In the genomic region with DNA sequence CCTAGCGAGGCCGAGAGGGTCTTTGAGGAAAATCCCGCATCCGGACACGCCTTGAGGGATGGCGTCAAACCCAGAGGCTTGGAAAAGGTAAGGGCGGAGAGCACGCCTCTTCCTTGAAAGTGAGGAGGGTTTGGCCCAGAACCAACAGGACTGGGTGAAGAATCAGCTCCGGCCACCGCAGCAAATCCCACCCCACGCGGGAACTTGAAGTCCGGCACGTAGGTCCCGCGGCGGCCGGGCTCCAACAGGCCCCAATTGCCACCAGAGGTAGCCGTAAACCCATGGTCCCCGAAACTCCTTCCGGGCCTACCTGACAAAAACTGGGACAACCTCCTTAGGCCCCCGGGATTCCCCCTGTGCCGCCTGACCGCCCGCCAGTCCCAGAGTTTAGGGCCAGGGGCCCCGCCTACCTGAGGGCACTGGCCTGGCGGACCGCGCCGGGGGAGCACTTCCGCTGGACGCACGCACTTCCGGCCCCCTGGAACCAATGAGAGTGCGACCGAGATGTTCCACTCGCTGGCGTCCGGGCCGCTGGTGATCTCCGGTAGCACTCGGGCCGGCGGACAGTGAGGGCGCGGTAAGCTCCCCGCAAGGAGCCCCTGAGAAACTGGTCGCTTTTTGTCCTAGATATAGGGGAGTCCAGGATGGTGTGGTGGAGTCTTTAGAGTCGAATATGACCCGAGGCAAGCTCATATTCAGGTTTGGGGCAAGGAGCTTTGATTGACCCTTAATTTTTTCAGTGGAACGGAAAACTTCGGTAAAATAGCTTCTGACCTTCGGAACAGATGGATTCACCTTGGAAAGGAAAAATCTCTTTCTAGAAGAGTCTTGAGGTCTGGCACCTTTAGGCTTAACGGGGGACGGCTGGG, we compare ENCODE assay signal across 1 cellular context.
A peak's percentile ranks its signal among the peaks of the same experiment; 100 is the strongest.
TF ChIP-seq lines count a peak whose summit lies in the region.

LZIC (minus strand) TSS at position 453 of the 869 bp plus-strand sequence. CDS start 6,772 bp downstream, outside the sequence.
NMNAT1 (plus strand) TSS at position 537 of the 869 bp plus-strand sequence. CDS start 28,599 bp downstream, outside the sequence.

TF ChIP-seq in HepG2, 621 proteins besides CTCF, POLR2A, EP300 and RAD21 (continued from another document and continues in another):
- TF ChIP-seq ZFP90 (CRISPR knock-in tag; IDR thresholded peaks at IDR 0.05; ENCODE audit: borderline replicate concordance) (peak; percentile 56; the same call in 1 of the 2 replicates), THAP11 (CRISPR knock-in tag; IDR thresholded peaks at IDR 0.05) (peak; percentile 96), EEA1 (CRISPR knock-in tag; IDR thresholded peaks at IDR 0.05; ENCODE audit: borderline replicate concordance) (peak; percentile 83; the same call in 1 of the 2 replicates), ZNF292 (CRISPR knock-in tag; IDR thresholded peaks at IDR 0.05; ENCODE audit: borderline replicate concordance, low read depth) (no peak), SETDB1 (CRISPR knock-in tag; IDR thresholded peaks at IDR 0.05; ENCODE audit: borderline replicate concordance) (no peak), FIP1L1 (IDR thresholded peaks at IDR 0.05; ENCODE audit: borderline replicate concordance, insufficient read depth, low read depth, low read length) (no peak), IKZF5 (CRISPR knock-in tag; IDR thresholded peaks at IDR 0.05) (peak; percentile 85), PAWR (CRISPR knock-in tag; IDR thresholded peaks at IDR 0.05; ENCODE audit: borderline replicate concordance) (no peak), NBN (conservative IDR thresholded peaks at IDR 0.05) (no peak), POLR2G (IDR thresholded peaks at IDR 0.05; ENCODE audit: low read depth, low read length) (peak; percentile 97), AKNA (CRISPR knock-in tag; IDR thresholded peaks at IDR 0.05; ENCODE audit: borderline replicate concordance) (no peak; the same call in 1 of the 2 replicates), ZNF567 (CRISPR knock-in tag; IDR thresholded peaks at IDR 0.05; ENCODE audit: borderline replicate concordance) (peak; percentile 80; the same call in 1 of the 2 replicates), KDM5B (CRISPR knock-in tag; IDR thresholded peaks at IDR 0.05; ENCODE audit: borderline replicate concordance) (peak; percentile 83; the same call in 1 of the 2 replicates), SOX13 (IDR thresholded peaks at IDR 0.05) (peak; percentile 41; the same call in 1 of the 2 replicates), SOX13 (CRISPR knock-in tag; conservative IDR thresholded peaks at IDR 0.05 in 1 of 2, IDR thresholded peaks at IDR 0.05 in 1 of 2) (peak in 1 of 2 experiments; percentile 69; a peak in 2 of 4 replicates), GPN1 (CRISPR knock-in tag; IDR thresholded peaks at IDR 0.05; ENCODE audit: borderline replicate concordance) (no peak), RARG (CRISPR knock-in tag; IDR thresholded peaks at IDR 0.05; ENCODE audit: low read depth) (0 out of 2 replicates have a peak, but pooled peaks have one; percentile 51), NFE2 (CRISPR knock-in tag; IDR thresholded peaks at IDR 0.05) (no peak), HNRNPL (IDR thresholded peaks at IDR 0.05; ENCODE audit: low read depth, low read length) (no peak), ZBTB3 (CRISPR knock-in tag; IDR thresholded peaks at IDR 0.05; ENCODE audit: borderline replicate concordance, low read depth) (0 out of 2 replicates have a peak, but pooled peaks have one; percentile 49), ZNF570 (CRISPR knock-in tag; IDR thresholded peaks at IDR 0.05; ENCODE audit: borderline replicate concordance) (no peak), ZNF557 (CRISPR knock-in tag; IDR thresholded peaks at IDR 0.05) (no peak), ZNF646 (CRISPR knock-in tag; IDR thresholded peaks at IDR 0.05) (peak; percentile 9; the same call in 1 of the 2 replicates), ARID2 (CRISPR knock-in tag; IDR thresholded peaks at IDR 0.05; ENCODE audit: borderline replicate concordance) (no peak), NR2F2 (IDR thresholded peaks at IDR 0.05; ENCODE audit: borderline replicate concordance, low read depth) (no peak; the same call in 1 of the 2 replicates), NFKBIZ (CRISPR knock-in tag; IDR thresholded peaks at IDR 0.05) (no peak; the same call in 1 of the 2 replicates), ZNF678 (CRISPR knock-in tag; IDR thresholded peaks at IDR 0.05) (peak; percentile 28; the same call in 1 of the 2 replicates), KLF6 (CRISPR knock-in tag; IDR thresholded peaks at IDR 0.05) (peak; percentile 92), HMGA1 (CRISPR knock-in tag; conservative IDR thresholded peaks at IDR 0.05) (no peak), MYC (CRISPR knock-in tag; IDR thresholded peaks at IDR 0.05; ENCODE audit: borderline replicate concordance) (peak; percentile 84; the same call in 1 of the 2 replicates), ZNF619 (CRISPR knock-in tag; IDR thresholded peaks at IDR 0.05) (peak; percentile 67; the same call in 1 of the 2 replicates), NFE2L1 (CRISPR knock-in tag; IDR thresholded peaks at IDR 0.05; ENCODE audit: borderline replicate concordance) (no peak), ZNF75D (CRISPR knock-in tag; IDR thresholded peaks at IDR 0.05; ENCODE audit: borderline replicate concordance) (no peak; the same call in 1 of the 2 replicates), ZNF251 (CRISPR knock-in tag; IDR thresholded peaks at IDR 0.05) (no peak), FOXC1 (CRISPR knock-in tag; IDR thresholded peaks at IDR 0.05; ENCODE audit: borderline replicate concordance) (peak; percentile 92; the same call in 1 of the 2 replicates), ZNF34 (CRISPR knock-in tag; IDR thresholded peaks at IDR 0.05; ENCODE audit: borderline replicate concordance) (0 out of 2 replicates have a peak, but pooled peaks have one; percentile 65), MATR3 (CRISPR knock-in tag; IDR thresholded peaks at IDR 0.05) (no peak)
- TF ChIP-seq, protein P1, sequence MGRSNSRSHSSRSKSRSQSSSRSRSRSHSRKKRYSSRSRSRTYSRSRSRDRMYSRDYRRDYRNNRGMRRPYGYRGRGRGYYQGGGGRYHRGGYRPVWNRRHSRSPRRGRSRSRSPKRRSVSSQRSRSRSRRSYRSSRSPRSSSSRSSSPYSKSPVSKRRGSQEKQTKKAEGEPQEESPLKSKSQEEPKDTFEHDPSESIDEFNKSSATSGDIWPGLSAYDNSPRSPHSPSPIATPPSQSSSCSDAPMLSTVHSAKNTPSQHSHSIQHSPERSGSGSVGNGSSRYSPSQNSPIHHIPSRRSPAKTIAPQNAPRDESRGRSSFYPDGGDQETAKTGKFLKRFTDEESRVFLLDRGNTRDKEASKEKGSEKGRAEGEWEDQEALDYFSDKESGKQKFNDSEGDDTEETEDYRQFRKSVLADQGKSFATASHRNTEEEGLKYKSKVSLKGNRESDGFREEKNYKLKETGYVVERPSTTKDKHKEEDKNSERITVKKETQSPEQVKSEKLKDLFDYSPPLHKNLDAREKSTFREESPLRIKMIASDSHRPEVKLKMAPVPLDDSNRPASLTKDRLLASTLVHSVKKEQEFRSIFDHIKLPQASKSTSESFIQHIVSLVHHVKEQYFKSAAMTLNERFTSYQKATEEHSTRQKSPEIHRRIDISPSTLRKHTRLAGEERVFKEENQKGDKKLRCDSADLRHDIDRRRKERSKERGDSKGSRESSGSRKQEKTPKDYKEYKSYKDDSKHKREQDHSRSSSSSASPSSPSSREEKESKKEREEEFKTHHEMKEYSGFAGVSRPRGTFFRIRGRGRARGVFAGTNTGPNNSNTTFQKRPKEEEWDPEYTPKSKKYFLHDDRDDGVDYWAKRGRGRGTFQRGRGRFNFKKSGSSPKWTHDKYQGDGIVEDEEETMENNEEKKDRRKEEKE (IDR thresholded peaks at IDR 0.05) = no peak
- TF ChIP-seq, protein P2, sequence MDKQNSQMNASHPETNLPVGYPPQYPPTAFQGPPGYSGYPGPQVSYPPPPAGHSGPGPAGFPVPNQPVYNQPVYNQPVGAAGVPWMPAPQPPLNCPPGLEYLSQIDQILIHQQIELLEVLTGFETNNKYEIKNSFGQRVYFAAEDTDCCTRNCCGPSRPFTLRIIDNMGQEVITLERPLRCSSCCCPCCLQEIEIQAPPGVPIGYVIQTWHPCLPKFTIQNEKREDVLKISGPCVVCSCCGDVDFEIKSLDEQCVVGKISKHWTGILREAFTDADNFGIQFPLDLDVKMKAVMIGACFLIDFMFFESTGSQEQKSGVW (CRISPR knock-in tag; IDR thresholded peaks at IDR 0.05; ENCODE audit: borderline replicate concordance) = no peak
